Comparison of ENCODE assay signal across 1 cellular context in the genomic region with DNA sequence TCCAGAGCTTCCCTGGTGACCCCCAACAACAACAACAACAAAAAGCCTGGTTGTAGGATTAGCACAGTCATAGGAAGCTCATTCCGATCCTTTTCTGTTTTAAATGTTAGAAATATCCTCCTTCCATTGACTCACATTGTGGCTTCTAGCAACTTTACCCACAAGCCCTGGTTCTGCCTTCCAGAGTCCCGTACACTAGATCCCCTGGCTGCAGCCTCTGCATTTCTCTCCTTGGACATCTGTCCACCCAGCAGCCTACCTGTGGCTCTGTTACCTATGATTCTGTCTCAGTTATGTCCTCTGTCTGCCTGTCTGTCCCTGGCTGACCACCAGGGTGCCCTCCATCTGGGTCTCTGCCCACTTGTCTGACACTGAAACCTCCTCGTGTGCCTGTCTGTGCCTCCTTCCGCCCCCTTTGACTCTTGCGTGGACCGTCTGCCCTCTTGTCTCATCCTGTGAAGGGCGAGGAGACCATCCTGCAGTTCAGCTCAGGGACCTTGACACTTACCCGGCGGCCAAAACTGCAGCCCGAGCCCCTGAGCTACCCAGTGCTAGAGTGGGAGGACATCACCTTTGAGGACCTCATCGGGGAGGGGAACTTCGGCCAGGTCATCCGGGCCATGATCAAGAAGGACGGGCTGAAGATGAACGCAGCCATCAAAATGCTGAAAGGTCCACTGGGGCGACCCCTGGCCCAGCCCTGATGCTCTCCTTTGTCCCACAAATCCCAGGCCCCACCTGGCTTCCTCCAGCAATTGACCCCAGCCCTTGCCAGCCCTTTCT.
TF ChIP-seq lines count a peak whose summit lies in the region.

No MANE protein-coding gene starts in this region.

TF ChIP-seq in HEK293, 187 proteins besides CTCF, POLR2A, EP300 and RAD21 (continued from another document):
- TF ChIP-seq ZBTB44 (tag by site-specific recombination; IDR thresholded peaks at IDR 0.05) (no peak), ZIC2 (tag by site-specific recombination; IDR thresholded peaks at IDR 0.05) (no peak), ZNF175 (tag by site-specific recombination; IDR thresholded peaks at IDR 0.05) (no peak), HOXC10 (CRISPR knock-in tag; IDR thresholded peaks at IDR 0.05) (no peak), ZNF610 (tag by site-specific recombination; IDR thresholded peaks at IDR 0.05; ENCODE audit: borderline replicate concordance) (no peak), BCL11B (tag by site-specific recombination; IDR thresholded peaks at IDR 0.05; ENCODE audit: low read depth) (no peak), ZSCAN30 (tag by site-specific recombination; IDR thresholded peaks at IDR 0.05) (no peak)
